ENCODE assay signal across 1 cellular context in genomic region chr15:80817901-80818300, GRCh38.
TF ChIP-seq lines count a peak whose summit lies in the region.

No MANE protein-coding gene starts in this region.

TF ChIP-seq in K562, 482 proteins besides CTCF, POLR2A, EP300 and RAD21:
- TF ChIP-seq PCBP1 (IDR thresholded peaks at IDR 0.05; ENCODE audit: low read depth, low read length, poor library complexity, severe bottlenecking) = no peak
- no peak for TF ChIP-seq ZFPM2 (CRISPR knock-in tag; IDR thresholded peaks at IDR 0.05)
- no peak for TF ChIP-seq KDM1A (IDR thresholded peaks at IDR 0.05)
- TF ChIP-seq BCOR (IDR thresholded peaks at IDR 0.05) = no peak
- peak; percentile 65; the same call in 1 of the 2 replicates for TF ChIP-seq ZNF12 (CRISPR knock-in tag; IDR thresholded peaks at IDR 0.05)
- TF ChIP-seq ZSCAN29 (IDR thresholded peaks at IDR 0.05) = no peak
- TF ChIP-seq ZNF778 (CRISPR knock-in tag; IDR thresholded peaks at IDR 0.05) = no peak
- no peak for TF ChIP-seq PHTF2 (CRISPR knock-in tag; IDR thresholded peaks at IDR 0.05)
